In genomic region chr1:160652924-160653619, GRCh38 we compare ENCODE assay signal across 16 cellular contexts. TPM values are rescaled to one million over a fixed set of nuclear protein-coding genes. Genes with fewer than 3 reads are reported as not detected.
DNase-seq lines count a peak whose midpoint lies in the region; ATAC-seq and TF ChIP-seq lines count a peak whose summit lies in the region.
"Had no signal": no experiment of that assay in that cellular context is flagged by ENCODE, and none has a peak within 500 bp of the region (broad histone marks: within the 10 kb centered on the region; RNA-seq: fewer than 3 reads in every experiment).

No MANE protein-coding gene starts in this region.

- H3K9ac ChIP-seq in iPS-20b (ENCODE audit: low read depth, low read length): peak overlapping the region; percentile 57; the same call in 1 of the 2 replicates

- no peak for TF ChIP-seq CTCF in omental fat pad (IDR thresholded peaks at IDR 0.05)

- H3K27ac Mint-ChIP-seq in CD4-positive, CD25-positive, alpha-beta regulatory T cell: peak overlapping the region; percentile 60 to 85 (median 61)
- H3K27ac Mint-ChIP-seq: activated CD4-positive, alpha-beta memory T cell treated with anti-CD3 and anti-CD28 coated beads, Interleukin-2, amount 10 ng/mL, durations not matched to agents 7 days and 5 days had no signal

- H3K4me3 ChIP-seq in CD4-positive, CD25-positive, alpha-beta regulatory T cell (ENCODE audit: low read depth, low read length): no peak overlapping the region
- H3K4me3 ChIP-seq in iPS-20b (ENCODE audit: low read length): no peak overlapping the region
- H3K4me3 ChIP-seq: gastroesophageal sphincter, upper lobe of left lung had no signal

- peaks cover 33 to 82% (median 53%) of the 10 kb centered on the region in 4 donors for H3K4me1 Mint-ChIP-seq in CD4-positive, CD25-positive, alpha-beta regulatory T cell

- H3K27me3 Mint-ChIP-seq in CD4-positive, CD25-positive, alpha-beta regulatory T cell: no peaks in the 10 kb centered on the region
- H3K27me3 Mint-ChIP-seq: activated CD4-positive, alpha-beta memory T cell treated with anti-CD3 and anti-CD28 coated beads, Interleukin-2, amount 10 ng/mL, durations not matched to agents 7 days and 5 days had no signal

- H3K9me3 ChIP-seq in CD4-positive, CD25-positive, alpha-beta regulatory T cell (ENCODE audit: control insufficient read depth in 2 of 2, low read length in 2 of 2): no peaks in the 10 kb centered on the region
- no peaks in the 10 kb centered on the region for H3K9me3 ChIP-seq in iPS-20b (ENCODE audit: insufficient read depth, low read depth, low read length)
- H3K9me3 ChIP-seq: gastroesophageal sphincter, upper lobe of left lung had no signal

- ATAC-seq in CD4-positive, CD25-positive, alpha-beta regulatory T cell (ENCODE audit: low read depth in 2 of 2): no peak
- ATAC-seq in GM18502 (IDR thresholded peaks at IDR 0.05; ENCODE audit: poor library complexity, unreplicated experiment): peak; percentile 19
- ATAC-seq in HG03460 (IDR thresholded peaks at IDR 0.05; ENCODE audit: unreplicated experiment): peak; percentile 27
- ATAC-seq in omental fat pad (ENCODE audit: low FRiP score): no peak
- ATAC-seq: gastroesophageal sphincter had no signal

- peak overlapping the region in 3 of 4 donors; percentile 2 to 19 (median 5) for H3K4me3 Mint-ChIP-seq in CD4-positive, CD25-positive, alpha-beta regulatory T cell
- H3K4me3 Mint-ChIP-seq: activated CD4-positive, alpha-beta memory T cell treated with anti-CD3 and anti-CD28 coated beads, Interleukin-2, amount 10 ng/mL, durations not matched to agents 7 days and 5 days had no signal

- H3K4me1 ChIP-seq in CD4-positive, CD25-positive, alpha-beta regulatory T cell (ENCODE audit: control insufficient read depth, insufficient read depth, low read length, poor library complexity, severe bottlenecking): peaks cover 31% of the 10 kb centered on the region
- H3K4me1 ChIP-seq in iPS-20b (ENCODE audit: insufficient read depth, low read length): peaks cover 24% of the 10 kb centered on the region
- H3K4me1 ChIP-seq: gastroesophageal sphincter had no signal

- H3K36me3 ChIP-seq in CD4-positive, CD25-positive, alpha-beta regulatory T cell (ENCODE audit: control insufficient read depth, insufficient read depth, low read length): no peaks in the 10 kb centered on the region
- no peaks in the 10 kb centered on the region for H3K36me3 ChIP-seq in iPS-20b (ENCODE audit: insufficient read depth, low read depth, low read length)
- H3K36me3 ChIP-seq: gastroesophageal sphincter, upper lobe of left lung had no signal

- no peak overlapping the region for H3K27ac ChIP-seq in CD4-positive, CD25-positive, alpha-beta regulatory T cell (ENCODE audit: insufficient read depth, low read length, poor library complexity, severe bottlenecking)
- peak overlapping the region; percentile 71 for H3K27ac ChIP-seq in iPS-20b (ENCODE audit: low read length)
- H3K27ac ChIP-seq: gastroesophageal sphincter, HL-60, upper lobe of left lung had no signal

- H3K36me3 Mint-ChIP-seq in CD4-positive, CD25-positive, alpha-beta regulatory T cell: no peaks in the 10 kb centered on the region

- no peaks in the 10 kb centered on the region for H3K27me3 ChIP-seq in CD4-positive, CD25-positive, alpha-beta regulatory T cell (ENCODE audit: control insufficient read depth, insufficient read depth, low read length)
- no peaks in the 10 kb centered on the region for H3K27me3 ChIP-seq in iPS-20b (ENCODE audit: insufficient read depth, low read length)
- H3K27me3 ChIP-seq: upper lobe of left lung had no signal

- peaks cover 0 to 2% (median 0%) of the 10 kb centered on the region in 7 donors for H3K9me3 Mint-ChIP-seq in CD4-positive, CD25-positive, alpha-beta regulatory T cell

- DNase-seq in CD4-positive, CD25-positive, alpha-beta regulatory T cell: no peak
- DNase-seq in DMS79 treated with DMSO at 0.1 percent for 48 hours (lab: John Stamatoyannopoulos, UW) (no peak), kidney glomerular epithelial cell (lab: John Stamatoyannopoulos, UW) (no peak), omental fat pad (ENCODE audit: low spot score) (no peak), NCI-H524 (lab: John Stamatoyannopoulos, UW) (no peak)
- DNase-seq: activated CD4-positive, alpha-beta memory T cell treated with anti-CD3 and anti-CD28 coated beads, Interleukin-2, amount 10 ng/mL, durations not matched to agents 7 days and 5 days; activated gamma-delta T cell treated with Interleukin-2 at 50 U/mL for 16 hours; NCI-H510A; RPMI8226; upper lobe of left lung had no signal

RNA-seq across cellular contexts. Expression of gene SLAMF1, which starts 6.2 kb away (rescaled TPM):
- 70.3 TPM for total RNA-seq in CD4-positive, CD25-positive, alpha-beta regulatory T cell
- 10 to 100 TPM; 33.5 to 45.4 (median 39.5) TPM for polyA plus RNA-seq in CD4-positive, CD25-positive, alpha-beta regulatory T cell
- total RNA-seq in omental fat pad: 10 to 100 TPM in 1 of 4 donors, 1 to 10 TPM in 3; 1.5 to 18.0 (median 1.5) TPM
- total RNA-seq: pulmonary artery endothelial cell had no signal

RNA-seq across cellular contexts. Expression of gene CD48, which starts 58.5 kb away (rescaled TPM):
- 290 TPM for total RNA-seq in CD4-positive, CD25-positive, alpha-beta regulatory T cell
- polyA plus RNA-seq in CD4-positive, CD25-positive, alpha-beta regulatory T cell: 100 to 1,000 TPM; 196 to 269 (median 240) TPM
- 10 to 100 TPM in 1 of 4 donors, 1 to 10 TPM in 3; 5.2 to 21.0 (median 8.0) TPM for total RNA-seq in omental fat pad
- total RNA-seq: pulmonary artery endothelial cell had no signal

Comparison
In these comparisons a context has a peak if more than half of its experiments do, and no peak if none do; other contexts are left out.
1. ATAC-seq: peak in GM18502 (single experiment) and HG03460 (single experiment); none in CD4-positive, CD25-positive, alpha-beta regulatory T cell (0 of 2) and omental fat pad (single experiment).
2. RNA of gene CD48, which starts 58.5 kb away (total RNA-seq): 290 TPM in CD4-positive, CD25-positive, alpha-beta regulatory T cell (single experiment); 5.2 to 21.0 TPM in omental fat pad; every median in the first group is over 10 times any median in the second.